1 cellular context compared by ENCODE assay signal in the genomic region with DNA sequence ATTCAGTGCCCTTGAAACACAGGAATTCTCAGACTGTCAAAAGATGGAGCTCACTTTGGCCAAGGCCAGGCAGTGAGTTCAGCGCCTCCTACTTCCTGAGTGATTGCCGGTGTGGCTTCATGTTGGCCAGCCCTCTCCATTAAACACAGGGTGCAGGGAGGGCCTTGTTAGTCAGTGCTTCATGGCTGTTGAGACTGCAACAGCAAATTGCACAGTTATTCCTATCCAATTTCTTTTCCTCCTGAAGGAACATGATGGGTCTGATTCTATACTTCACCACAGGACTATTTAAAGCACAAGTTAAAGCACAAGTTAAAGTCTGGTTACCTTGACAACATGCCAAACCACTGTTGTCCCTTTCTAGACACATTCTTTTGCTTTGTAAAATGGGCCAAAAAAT.
TF ChIP-seq lines count a peak whose summit lies in the region.

No MANE protein-coding gene starts in this region.

TF ChIP-seq in GM23338, 12 proteins besides CTCF, POLR2A, EP300 and RAD21 (continued from another document):
- no peak for TF ChIP-seq ZNF331 (CRISPR knock-in tag; IDR thresholded peaks at IDR 0.05; ENCODE audit: low read depth)
- TF ChIP-seq, protein P1, sequence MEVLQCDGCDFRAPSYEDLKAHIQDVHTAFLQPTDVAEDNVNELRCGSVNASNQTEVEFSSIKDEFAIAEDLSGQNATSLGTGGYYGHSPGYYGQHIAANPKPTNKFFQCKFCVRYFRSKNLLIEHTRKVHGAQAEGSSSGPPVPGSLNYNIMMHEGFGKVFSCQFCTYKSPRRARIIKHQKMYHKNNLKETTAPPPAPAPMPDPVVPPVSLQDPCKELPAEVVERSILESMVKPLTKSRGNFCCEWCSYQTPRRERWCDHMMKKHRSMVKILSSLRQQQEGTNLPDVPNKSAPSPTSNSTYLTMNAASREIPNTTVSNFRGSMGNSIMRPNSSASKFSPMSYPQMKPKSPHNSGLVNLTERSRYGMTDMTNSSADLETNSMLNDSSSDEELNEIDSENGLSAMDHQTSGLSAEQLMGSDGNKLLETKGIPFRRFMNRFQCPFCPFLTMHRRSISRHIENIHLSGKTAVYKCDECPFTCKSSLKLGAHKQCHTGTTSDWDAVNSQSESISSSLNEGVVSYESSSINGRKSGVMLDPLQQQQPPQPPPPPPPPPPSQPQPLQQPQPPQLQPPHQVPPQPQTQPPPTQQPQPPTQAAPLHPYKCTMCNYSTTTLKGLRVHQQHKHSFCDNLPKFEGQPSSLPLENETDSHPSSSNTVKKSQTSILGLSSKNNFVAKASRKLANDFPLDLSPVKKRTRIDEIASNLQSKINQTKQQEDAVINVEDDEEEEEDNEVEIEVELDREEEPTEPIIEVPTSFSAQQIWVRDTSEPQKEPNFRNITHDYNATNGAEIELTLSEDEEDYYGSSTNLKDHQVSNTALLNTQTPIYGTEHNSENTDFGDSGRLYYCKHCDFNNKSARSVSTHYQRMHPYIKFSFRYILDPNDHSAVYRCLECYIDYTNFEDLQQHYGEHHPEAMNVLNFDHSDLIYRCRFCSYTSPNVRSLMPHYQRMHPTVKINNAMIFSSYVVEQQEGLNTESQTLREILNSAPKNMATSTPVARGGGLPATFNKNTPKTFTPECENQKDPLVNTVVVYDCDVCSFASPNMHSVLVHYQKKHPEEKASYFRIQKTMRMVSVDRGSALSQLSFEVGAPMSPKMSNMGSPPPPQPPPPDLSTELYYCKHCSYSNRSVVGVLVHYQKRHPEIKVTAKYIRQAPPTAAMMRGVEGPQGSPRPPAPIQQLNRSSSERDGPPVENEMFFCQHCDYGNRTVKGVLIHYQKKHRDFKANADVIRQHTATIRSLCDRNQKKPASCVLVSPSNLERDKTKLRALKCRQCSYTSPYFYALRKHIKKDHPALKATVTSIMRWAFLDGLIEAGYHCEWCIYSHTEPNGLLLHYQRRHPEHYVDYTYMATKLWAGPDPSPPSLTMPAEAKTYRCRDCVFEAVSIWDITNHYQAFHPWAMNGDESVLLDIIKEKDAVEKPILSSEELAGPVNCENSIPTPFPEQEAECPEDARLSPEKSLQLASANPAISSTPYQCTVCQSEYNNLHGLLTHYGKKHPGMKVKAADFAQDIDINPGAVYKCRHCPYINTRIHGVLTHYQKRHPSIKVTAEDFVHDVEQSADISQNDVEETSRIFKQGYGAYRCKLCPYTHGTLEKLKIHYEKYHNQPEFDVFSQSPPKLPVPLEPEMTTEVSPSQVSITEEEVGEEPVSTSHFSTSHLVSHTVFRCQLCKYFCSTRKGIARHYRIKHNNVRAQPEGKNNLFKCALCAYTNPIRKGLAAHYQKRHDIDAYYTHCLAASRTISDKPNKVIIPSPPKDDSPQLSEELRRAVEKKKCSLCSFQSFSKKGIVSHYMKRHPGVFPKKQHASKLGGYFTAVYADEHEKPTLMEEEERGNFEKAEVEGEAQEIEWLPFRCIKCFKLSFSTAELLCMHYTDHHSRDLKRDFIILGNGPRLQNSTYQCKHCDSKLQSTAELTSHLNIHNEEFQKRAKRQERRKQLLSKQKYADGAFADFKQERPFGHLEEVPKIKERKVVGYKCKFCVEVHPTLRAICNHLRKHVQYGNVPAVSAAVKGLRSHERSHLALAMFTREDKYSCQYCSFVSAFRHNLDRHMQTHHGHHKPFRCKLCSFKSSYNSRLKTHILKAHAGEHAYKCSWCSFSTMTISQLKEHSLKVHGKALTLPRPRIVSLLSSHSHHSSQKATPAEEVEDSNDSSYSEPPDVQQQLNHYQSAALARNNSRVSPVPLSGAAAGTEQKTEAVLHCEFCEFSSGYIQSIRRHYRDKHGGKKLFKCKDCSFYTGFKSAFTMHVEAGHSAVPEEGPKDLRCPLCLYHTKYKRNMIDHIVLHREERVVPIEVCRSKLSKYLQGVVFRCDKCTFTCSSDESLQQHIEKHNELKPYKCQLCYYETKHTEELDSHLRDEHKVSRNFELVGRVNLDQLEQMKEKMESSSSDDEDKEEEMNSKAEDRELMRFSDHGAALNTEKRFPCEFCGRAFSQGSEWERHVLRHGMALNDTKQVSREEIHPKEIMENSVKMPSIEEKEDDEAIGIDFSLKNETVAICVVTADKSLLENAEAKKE (CRISPR knock-in tag; IDR thresholded peaks at IDR 0.05): no peak
- TF ChIP-seq, protein P2, sequence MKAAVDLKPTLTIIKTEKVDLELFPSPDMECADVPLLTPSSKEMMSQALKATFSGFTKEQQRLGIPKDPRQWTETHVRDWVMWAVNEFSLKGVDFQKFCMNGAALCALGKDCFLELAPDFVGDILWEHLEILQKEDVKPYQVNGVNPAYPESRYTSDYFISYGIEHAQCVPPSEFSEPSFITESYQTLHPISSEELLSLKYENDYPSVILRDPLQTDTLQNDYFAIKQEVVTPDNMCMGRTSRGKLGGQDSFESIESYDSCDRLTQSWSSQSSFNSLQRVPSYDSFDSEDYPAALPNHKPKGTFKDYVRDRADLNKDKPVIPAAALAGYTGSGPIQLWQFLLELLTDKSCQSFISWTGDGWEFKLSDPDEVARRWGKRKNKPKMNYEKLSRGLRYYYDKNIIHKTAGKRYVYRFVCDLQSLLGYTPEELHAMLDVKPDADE (IDR thresholded peaks at IDR 0.05): no peak
- no peak for TF ChIP-seq STAT1 (IDR thresholded peaks at IDR 0.05; ENCODE audit: unreplicated experiment)
- no peak for TF ChIP-seq NANOG (IDR thresholded peaks at IDR 0.05; ENCODE audit: borderline replicate concordance)
- no peak for TF ChIP-seq CREB1 (CRISPR knock-in tag; IDR thresholded peaks at IDR 0.05; ENCODE audit: low read depth)
- TF ChIP-seq POLR2AphosphoS5 (IDR thresholded peaks at IDR 0.05; ENCODE audit: low read depth): no peak
- no peak for TF ChIP-seq JUNB (IDR thresholded peaks at IDR 0.05; ENCODE audit: unreplicated experiment)
TF ChIP-seq in GM23338: peak in this region for 0.
